ENCODE assay signal across 1 cellular context in genomic region chr7:32618987-32619386, GRCh38.
TF ChIP-seq lines count a peak whose summit lies in the region.

No MANE protein-coding gene starts in this region.

TF ChIP-seq in IMR-90, 13 proteins besides CTCF, POLR2A, EP300 and RAD21 (continued from another document):
- no peak for TF ChIP-seq NFE2L2 (IDR thresholded peaks at IDR 0.05; ENCODE audit: low read depth, low read length)
- TF ChIP-seq MAZ (IDR thresholded peaks at IDR 0.05; ENCODE audit: borderline replicate concordance, low read depth, low read length): no peak
- TF ChIP-seq SMC3 (IDR thresholded peaks at IDR 0.05; ENCODE audit: low read depth, low read length): no peak
- TF ChIP-seq ELK1 (IDR thresholded peaks at IDR 0.05; ENCODE audit: borderline replicate concordance, low read depth, low read length): no peak
- TF ChIP-seq FOS (IDR thresholded peaks at IDR 0.05; ENCODE audit: low read depth, low read length): no peak
- TF ChIP-seq RFX5 (IDR thresholded peaks at IDR 0.05; ENCODE audit: low read depth, low read length): no peak
- no peak for TF ChIP-seq RCOR1 (IDR thresholded peaks at IDR 0.05; ENCODE audit: insufficient replicate concordance, low read length)
- no peak for TF ChIP-seq USF2 (IDR thresholded peaks at IDR 0.05; ENCODE audit: low read depth, low read length)
TF ChIP-seq in IMR-90: peak in this region for 0.
